In genomic region chr2:54704688-54705605, GRCh38 we compare ENCODE assay signal across 8 cellular contexts. TPM values are rescaled to one million over a fixed set of nuclear protein-coding genes. Genes with fewer than 3 reads are reported as not detected.
DNase-seq lines count a peak whose midpoint lies in the region; ATAC-seq and TF ChIP-seq lines count a peak whose summit lies in the region.

No MANE protein-coding gene starts in this region.

- H3K27me3 Mint-ChIP-seq in T-cell, result peaks cover 13 to 15% of the 10 kb centered on the region in 2 donors
- H3K27me3 Mint-ChIP-seq in activated CD4-positive, alpha-beta memory T cell treated with anti-CD3 and anti-CD28 coated beads, Interleukin-2, amount 10 ng/mL, durations not matched to agents 7 days and 5 days, result peaks cover 56% of the 10 kb centered on the region

- POLR2A ChIA-PET in T-cell (lab: Charles Lee), result interaction anchor here (0.5 to 0.8 kb wide), 5 partner anchors 181 to 934 kb away, joined by 3 to 8 read pairs (median 3); no protein-coding TSS in a partner anchor
- POLR2A ChIA-PET in activated CD4-positive, alpha-beta memory T cell treated with anti-CD3 and anti-CD28 coated beads, Interleukin-2, amount 10 ng/mL, durations not matched to agents 7 days and 5 days (lab: Charles Lee), result interaction anchor here (0.6 to 1.7 kb wide), 6 partner anchors 12 to 538 kb away, joined by 3 to 6 read pairs (median 4); no protein-coding TSS in a partner anchor

- no peaks in the 10 kb centered on the region for H3K9me3 ChIP-seq in BE2C

- TF ChIP-seq POLR2A in NB4 (IDR thresholded peaks at IDR 0.05; ENCODE audit: extremely low read depth, insufficient read length), result no peak

- CTCF ChIA-PET in T-cell (lab: Charles Lee), result interaction anchor here (0.5 to 5.0 kb wide), 49 partner anchors 9 to 1279 kb away, joined by 3 to 83 read pairs (median 4); partner anchors contain the start of genes ACYP2 (in 1 of the 2) and EML6 (in 1 of the 2)
- CTCF ChIA-PET in activated CD4-positive, alpha-beta memory T cell treated with anti-CD3 and anti-CD28 coated beads, Interleukin-2, amount 10 ng/mL, durations not matched to agents 7 days and 5 days (lab: Charles Lee), result interaction anchor here (0.7 to 4.9 kb wide), 37 partner anchors 10 to 601 kb away, joined by 3 to 117 read pairs (median 4); partner anchors contain the start of gene EML6

- ATAC-seq in GM19035 (IDR thresholded peaks at IDR 0.05; ENCODE audit: unreplicated experiment) (peak; percentile 61), T-cell (replicated peaks in 1 of 4) (peak; percentile 35 to 61 (median 59))

- H3K27ac Mint-ChIP-seq in T-cell, result no peak overlapping the region
- no peak overlapping the region for H3K27ac Mint-ChIP-seq in activated CD4-positive, alpha-beta memory T cell treated with anti-CD3 and anti-CD28 coated beads, Interleukin-2, amount 10 ng/mL, durations not matched to agents 7 days and 5 days

- H3K27me3 ChIP-seq in BE2C, result no peaks in the 10 kb centered on the region

- peak; percentile 39; the same call in 1 of the 2 replicates for TF ChIP-seq CTCF in BE2C (IDR thresholded peaks at IDR 0.05; ENCODE audit: low read depth, low read length)
- peak; percentile 28 for TF ChIP-seq CTCF in NB4 (IDR thresholded peaks at IDR 0.05; ENCODE audit: low read depth, low read length)
- peak; percentile 20 for TF ChIP-seq CTCF in foreskin fibroblast (IDR thresholded peaks at IDR 0.05; ENCODE audit: low read depth, low read length)

- H3K36me3 Mint-ChIP-seq in T-cell, result no peaks in the 10 kb centered on the region
- H3K36me3 Mint-ChIP-seq in activated CD4-positive, alpha-beta memory T cell treated with anti-CD3 and anti-CD28 coated beads, Interleukin-2, amount 10 ng/mL, durations not matched to agents 7 days and 5 days (ENCODE audit: low read depth), result no peaks in the 10 kb centered on the region

- H3K4me3 Mint-ChIP-seq in T-cell, result no peak overlapping the region
- no peak overlapping the region for H3K4me3 Mint-ChIP-seq in activated CD4-positive, alpha-beta memory T cell treated with anti-CD3 and anti-CD28 coated beads, Interleukin-2, amount 10 ng/mL, durations not matched to agents 7 days and 5 days

- DNase-seq in BE2C (no peak), NB4 (ENCODE audit: low read depth) (peak; percentile 74), T-cell (no peak), foreskin fibroblast (peak in 1 of 2 donors; percentile 79), putamen (ENCODE audit: low spot score) (peak; percentile 59), middle frontal gyrus (ENCODE audit: extremely low spot score, low spot score) (no peak)
- no peak for DNase-seq in activated CD4-positive, alpha-beta memory T cell treated with anti-CD3 and anti-CD28 coated beads, Interleukin-2, amount 10 ng/mL, durations not matched to agents 7 days and 5 days

- H3K9me3 Mint-ChIP-seq in T-cell, result no peaks in the 10 kb centered on the region
- no peaks in the 10 kb centered on the region for H3K9me3 Mint-ChIP-seq in activated CD4-positive, alpha-beta memory T cell treated with anti-CD3 and anti-CD28 coated beads, Interleukin-2, amount 10 ng/mL, durations not matched to agents 7 days and 5 days

- H3K4me1 ChIP-seq in BE2C, result peaks cover 2% of the 10 kb centered on the region; the same call in 1 of the 2 replicates

- peaks cover 0 to 8% (median 2%) of the 10 kb centered on the region in 3 donors for H3K4me1 Mint-ChIP-seq in T-cell
- H3K4me1 Mint-ChIP-seq in activated CD4-positive, alpha-beta memory T cell treated with anti-CD3 and anti-CD28 coated beads, Interleukin-2, amount 10 ng/mL, durations not matched to agents 7 days and 5 days, result peaks cover 9% of the 10 kb centered on the region

- H3K4me3 ChIP-seq in BE2C (ENCODE audit: low read depth, low read length) (no peak overlapping the region), NB4 (ENCODE audit: low read depth, low read length) (no peak overlapping the region), foreskin fibroblast (ENCODE audit: low read depth in 1 of 2, low read length in 2 of 2) (no peak overlapping the region)

- no peaks in the 10 kb centered on the region for H3K36me3 ChIP-seq in BE2C

RNA-seq across cellular contexts. Expression of gene EML6, which starts 18.5 kb away (rescaled TPM):
- 56.5 TPM for polyA plus RNA-seq in BE2C (2012; ENCODE audit: insufficient read depth, insufficient read length, low read depth)
- 1 to 10 TPM; 1.3 to 2.6 (median 1.8) TPM for total RNA-seq in T-cell
- 1 to 10 TPM in 1 of 2 experiments, under 1 TPM in 1; 0.95 to 1.8 TPM for total RNA-seq in activated CD4-positive, alpha-beta memory T cell treated with anti-CD3 and anti-CD28 coated beads, Interleukin-2, amount 10 ng/mL, durations not matched to agents 7 days and 5 days

Comparison
In these comparisons a context has a peak if more than half of its experiments do, and no peak if none do; other contexts are left out.
1. DNase-seq: peak in NB4 (single experiment) and putamen (single experiment); none in BE2C (single experiment), T-cell (0 of 34), middle frontal gyrus (single experiment) and activated CD4-positive, alpha-beta memory T cell treated with anti-CD3 and anti-CD28 coated beads, Interleukin-2, amount 10 ng/mL, durations not matched to agents 7 days and 5 days (single experiment).
2. Peak in every context shown above with its lines, with median percentiles within 50 percentile points of each other: CTCF ChIP-seq.